ENCODE assay signal across 27 cellular contexts in the genomic region with DNA sequence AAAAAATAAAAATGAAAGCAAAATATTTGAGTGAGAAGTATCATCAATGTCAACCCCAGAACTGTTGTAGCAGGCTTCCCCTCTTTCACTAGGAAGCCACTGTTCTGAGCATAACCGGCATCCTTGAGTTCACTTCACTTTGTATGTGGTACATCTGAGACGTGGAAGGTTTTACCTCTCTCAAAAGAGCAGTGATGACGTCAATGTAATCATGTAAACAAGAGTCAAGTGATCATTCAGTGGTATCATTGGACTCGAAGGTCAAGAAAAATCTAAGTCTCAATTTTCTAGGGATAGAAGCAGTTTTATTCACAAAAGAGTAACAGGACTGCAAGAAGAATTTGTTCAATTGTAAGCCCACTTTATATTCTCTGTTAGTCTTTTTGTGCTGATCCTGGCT.
DNase-seq lines count a peak whose midpoint lies in the region; ATAC-seq, FAIRE-seq and TF ChIP-seq lines count a peak whose summit lies in the region.
"Had no signal": no experiment of that assay in that cellular context is flagged by ENCODE, and none has a peak within 500 bp of the region (broad histone marks: within the 10 kb centered on the region; RNA-seq: fewer than 3 reads in every experiment).

No MANE protein-coding gene starts in this region.

- H3K79me2 ChIP-seq in HepG2 (ENCODE audit: insufficient read depth, low read length): no peaks in the 10 kb centered on the region

- no peak overlapping the region for H3K9ac ChIP-seq in HepG2 (ENCODE audit: insufficient read depth, low read depth, low read length)
- H3K9ac ChIP-seq: BLaER1 had no signal

- in situ Hi-C loops in HepG2 (cut with HindIII; ENCODE audit: extremely low pct_ligation_motif_present, low pct_unique_long_range_greater_than_20kb): no loop called here
- in situ Hi-C loops in SK-MEL-5 (cut with HindIII; ENCODE audit: low pct_unique_long_range_greater_than_20kb, low sequenced_read_pairs): no loop called here

- WGBS in HepG2 (ENCODE audit: low lambda C conversion rate): 0% methylated on average over 4 of the region's 4 CpGs
- WGBS in right lobe of liver (ENCODE audit: insufficient coverage, low coverage, low lambda C conversion rate, missing lambda C conversion rate): 45% methylated on average over 3 of the region's 4 CpGs
- WGBS in upper lobe of left lung, 2 donors: 64 to 73% methylated on average over 4 of the region's 4 CpGs

- H3K4me2 ChIP-seq in HepG2 (ENCODE audit: low read depth, low read length): no peak overlapping the region
- H3K4me2 ChIP-seq: BLaER1 had no signal

- ATAC-seq in HepG2 (no peak), right lobe of liver (no peak), upper lobe of left lung (ENCODE audit: low FRiP score in 2 of 2) (no peak)
- ATAC-seq: GM12878 had no signal

- intact Hi-C loops in HepG2 (cut with micrococcal nuclease; ENCODE audit: unreplicated experiment): no loop called here
- intact Hi-C loops in right lobe of liver (cut with DNase I): no loop called here

- no peak overlapping the region for H3K4me3 ChIP-seq in HepG2 (replicated peaks in 1 of 3; ENCODE audit: insufficient read depth in 1 of 3, low read depth in 2 of 3, low read length in 3 of 3)
- no peak overlapping the region for H3K4me3 ChIP-seq in right lobe of liver
- no peak overlapping the region for H3K4me3 ChIP-seq in upper lobe of left lung
- H3K4me3 ChIP-seq: BLaER1, GM12878 had no signal

- CTCF ChIA-PET in HepG2 (lab: Yijun Ruan, JAX; ENCODE audit: low intra/inter-chr PET ratio, low total read pairs): no interaction called here

- no peaks in the 10 kb centered on the region for H4K20me1 ChIP-seq in HepG2 (ENCODE audit: insufficient read depth, low read length)
- H4K20me1 ChIP-seq: BLaER1 had no signal

- no peak for FAIRE-seq in HepG2 (lab: Jason Lieb, UNC)
- FAIRE-seq: A204.1, GM12878, GM12892, GM18507 had no signal

- H3K4me1 ChIP-seq in HepG2 (ENCODE audit: insufficient read depth, low read length) (no peaks in the 10 kb centered on the region), right lobe of liver (peaks cover 0 to 4% (median 0%) of the 10 kb centered on the region in 4 donors), upper lobe of left lung (peaks cover 9 to 13% (median 11%) of the 10 kb centered on the region in 4 donors)
- H3K4me1 ChIP-seq: BE2C had no signal

- H2AFZ ChIP-seq in HepG2 (ENCODE audit: low read length): no peak overlapping the region

- H3K27ac ChIP-seq in HepG2 (ENCODE audit: extremely low read length, insufficient read depth, low read length) (no peak overlapping the region), right lobe of liver (no peak overlapping the region), upper lobe of left lung (no peak overlapping the region)
- H3K27ac ChIP-seq: BLaER1 had no signal

- TF ChIP-seq RAD21 in HepG2 (CRISPR knock-in tag; IDR thresholded peaks at IDR 0.05): no peak

- no peak for DNase-seq in HepG2 (ENCODE audit: low spot score)
- no peak for DNase-seq in right lobe of liver
- DNase-seq in DMS53 treated with DMSO at 0.1 percent for 48 hours (lab: John Stamatoyannopoulos, UW; ENCODE audit: unreplicated experiment): peak; percentile 3
- peak; percentile 60 for DNase-seq in SK-MEL-5 (ENCODE audit: low read depth, low spot score)
- DNase-seq in medulla oblongata (ENCODE audit: extremely low spot score): peak; percentile 12
- DNase-seq in GM10266 (ENCODE audit: extremely low spot score): no peak
- no peak for DNase-seq in upper lobe of left lung
- DNase-seq in GDM1 (lab: John Stamatoyannopoulos, UW): no peak
- DNase-seq: 8988T; ACHN; BE2C; C1 segment of cervical spinal cord; CD4-positive, alpha-beta memory T cell; CD4-positive, CD25-positive, alpha-beta regulatory T cell; CD8-positive, alpha-beta memory T cell; COR-L47; DMS 273 treated with DMSO at 0.1 percent for 48 hours; DMS153; DMS79; DND-41; EL; GF-D8 had no signal

- TF ChIP-seq EP300 in HepG2 (IDR thresholded peaks at IDR 0.05; ENCODE audit: low read depth in 2 of 2, low read length in 2 of 2) (no peak), HepG2 (CRISPR knock-in tag; IDR thresholded peaks at IDR 0.05; ENCODE audit: borderline replicate concordance) (no peak), upper lobe of left lung (IDR thresholded peaks at IDR 0.05) (no peak)

- H3K36me3 ChIP-seq in HepG2 (replicated peaks in 1 of 2; ENCODE audit: control insufficient read depth in 1 of 2, insufficient read depth in 2 of 2, low read length in 2 of 2): no peaks in the 10 kb centered on the region
- H3K36me3 ChIP-seq in right lobe of liver: no peaks in the 10 kb centered on the region
- H3K36me3 ChIP-seq in upper lobe of left lung: no peaks in the 10 kb centered on the region
- H3K36me3 ChIP-seq: BE2C, BLaER1 had no signal

- BruUV-seq in HepG2 (replicated peaks; lab: Mats Ljungman, UMichigan): no TSS peak

- TF ChIP-seq POLR2A in HepG2 (IDR thresholded peaks at IDR 0.05; ENCODE audit: insufficient read depth in 1 of 2, low read depth in 2 of 2, low read length in 2 of 2) (no peak), right lobe of liver (IDR thresholded peaks at IDR 0.05) (no peak), upper lobe of left lung (IDR thresholded peaks at IDR 0.05) (no peak)

- H3K27me3 ChIP-seq in HepG2 (ENCODE audit: control insufficient read depth in 1 of 2, insufficient read depth in 2 of 2, low read length in 2 of 2) (peaks cover 0 to 2% of the 10 kb centered on the region in 2 experiments; a peak in 1 of 5 replicates), right lobe of liver (no peaks in the 10 kb centered on the region), upper lobe of left lung (no peaks in the 10 kb centered on the region)

- POLR2A ChIA-PET in HepG2 (lab: Yijun Ruan, JAX): no interaction called here

- H3K9me3 ChIP-seq in HepG2 (ENCODE audit: low read length): no peaks in the 10 kb centered on the region
- no peaks in the 10 kb centered on the region for H3K9me3 ChIP-seq in right lobe of liver
- no peaks in the 10 kb centered on the region for H3K9me3 ChIP-seq in upper lobe of left lung
- H3K9me3 ChIP-seq: BE2C, BLaER1 had no signal

- TF ChIP-seq CTCF in HepG2 (CRISPR knock-in tag; IDR thresholded peaks at IDR 0.05) (no peak), right lobe of liver (IDR thresholded peaks at IDR 0.05) (no peak), GM10266 (IDR thresholded peaks at IDR 0.05; ENCODE audit: control insufficient read depth, insufficient read depth, low read depth, missing control alignments) (no peak), upper lobe of left lung (IDR thresholded peaks at IDR 0.05) (no peak)

TF ChIP-seq in HepG2, 621 proteins besides CTCF, POLR2A, EP300 and RAD21:
- TF ChIP-seq CREB1 (IDR thresholded peaks at IDR 0.05) (peak; percentile 87), CREB1 (CRISPR knock-in tag; IDR thresholded peaks at IDR 0.05) (no peak), ZNF570 (CRISPR knock-in tag; IDR thresholded peaks at IDR 0.05; ENCODE audit: borderline replicate concordance) (no peak), ATF7 (IDR thresholded peaks at IDR 0.05) (peak; percentile 92), ATF7 (CRISPR knock-in tag; IDR thresholded peaks at IDR 0.05) (no peak)

Comparison
In these comparisons a context has a peak if more than half of its experiments do, and no peak if none do; other contexts are left out.
1. DNase-seq: peak in DMS53 treated with DMSO at 0.1 percent for 48 hours (single experiment), SK-MEL-5 (single experiment) and medulla oblongata (single experiment); none in HepG2 (single experiment), right lobe of liver (0 of 3), GM10266 (single experiment), upper lobe of left lung (0 of 2) and GDM1 (single experiment).